ENCODE assay signal across 1 cellular context in the genomic region with DNA sequence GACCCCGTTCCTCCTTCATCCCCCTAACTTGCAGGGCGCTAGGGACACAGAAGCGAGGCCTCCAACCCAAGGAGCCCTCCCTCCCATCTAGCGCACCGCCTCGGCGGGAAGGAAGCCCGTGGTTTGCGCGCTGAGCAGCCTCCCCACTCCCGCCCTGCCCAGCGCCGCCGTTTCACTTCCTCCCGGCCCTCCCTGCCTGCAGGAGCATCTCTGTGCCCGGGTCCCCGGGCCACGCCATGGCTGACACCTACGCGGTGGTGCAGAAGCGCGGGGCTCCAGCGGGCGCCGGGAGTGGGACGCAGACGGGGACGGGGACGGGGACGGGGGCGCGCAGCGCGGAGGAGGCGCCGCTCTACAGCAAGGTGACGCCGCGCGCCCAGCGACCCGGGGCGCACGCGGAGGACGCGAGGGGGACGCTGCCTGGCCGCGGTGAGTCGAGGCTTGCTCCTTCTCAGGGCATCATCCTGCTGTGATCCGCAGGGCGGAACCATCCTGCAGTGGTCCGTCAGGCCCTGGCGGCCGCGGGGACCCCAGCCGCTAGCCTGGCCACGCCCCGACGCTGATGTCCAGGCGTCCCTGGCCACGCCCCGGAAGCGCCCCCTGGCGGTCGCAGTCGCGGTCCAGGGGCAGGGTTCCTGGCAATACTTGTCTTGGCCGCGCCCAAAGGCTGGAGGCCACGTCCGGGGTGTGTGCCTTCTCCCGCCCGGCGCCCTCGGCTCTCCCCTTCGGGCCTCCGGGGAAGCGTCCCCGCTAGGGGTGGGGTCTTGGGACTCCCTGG.
TF ChIP-seq lines count a peak whose summit lies in the region.

No MANE protein-coding gene starts in this region.

TF ChIP-seq in A549, 52 proteins besides CTCF, POLR2A, EP300 and RAD21 (continued from another document):
- TF ChIP-seq USF2 (IDR thresholded peaks at IDR 0.05) (no peak), EHMT2 (IDR thresholded peaks at IDR 0.05; ENCODE audit: low read depth) (no peak), RNF2 (IDR thresholded peaks at IDR 0.05; ENCODE audit: borderline replicate concordance, low read depth) (no peak), KDM1A (IDR thresholded peaks at IDR 0.05; ENCODE audit: low read depth) (no peak), ZC3H11A (IDR thresholded peaks at IDR 0.05) (no peak), HOXB5 (CRISPR knock-in tag; IDR thresholded peaks at IDR 0.05) (no peak)
